In the genomic region with DNA sequence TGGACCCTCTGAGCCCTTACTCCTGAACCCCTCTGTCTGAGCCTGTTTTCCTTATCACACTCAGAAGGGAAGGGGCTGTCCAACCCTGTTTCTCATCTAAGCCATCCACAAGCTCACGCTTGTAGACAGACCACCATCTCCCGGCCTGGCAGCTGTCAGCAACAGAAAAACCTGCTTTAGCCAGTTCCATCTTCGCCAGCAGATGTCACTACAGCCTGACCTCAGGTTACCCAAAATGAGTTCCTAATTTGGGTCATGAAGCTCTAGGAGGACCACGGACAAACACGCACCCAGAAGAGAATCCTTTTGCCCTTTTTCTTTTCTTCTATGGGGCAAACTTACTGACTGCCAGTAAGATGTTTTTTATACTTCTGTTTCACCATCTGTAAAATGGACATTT, we compare ENCODE assay signal across 9 cellular contexts.
DNase-seq lines count a peak whose midpoint lies in the region; ATAC-seq lines count a peak whose summit lies in the region.
"Had no signal": no experiment of that assay in that cellular context is flagged by ENCODE, and none has a peak within 500 bp of the region (broad histone marks: within the 10 kb centered on the region; RNA-seq: fewer than 3 reads in every experiment).

No MANE protein-coding gene starts in this region.

- ATAC-seq in central memory CD8-positive, alpha-beta T cell (replicated peaks; ENCODE audit: extremely low read depth, poor library complexity, severe bottlenecking): no peak
- ATAC-seq in HG03135 (IDR thresholded peaks at IDR 0.05; ENCODE audit: unreplicated experiment) (no peak), HG03159 (IDR thresholded peaks at IDR 0.05; ENCODE audit: unreplicated experiment) (no peak)

- H3K27me3 Mint-ChIP-seq in central memory CD8-positive, alpha-beta T cell: peaks cover 30% of the 10 kb centered on the region

- no peak overlapping the region for H3K4me3 Mint-ChIP-seq in central memory CD8-positive, alpha-beta T cell
- H3K4me3 Mint-ChIP-seq: activated B cell treated with CpG ODN at 0.5 μM for 24 hours had no signal

- H3K9me3 Mint-ChIP-seq in central memory CD8-positive, alpha-beta T cell: no peaks in the 10 kb centered on the region
- H3K9me3 Mint-ChIP-seq: activated B cell treated with CpG ODN at 0.5 μM for 24 hours had no signal

- DNase-seq in SIG-M5 treated with dmso at 0.1 percent for 504 hours (lab: John Stamatoyannopoulos, UW; ENCODE audit: unreplicated experiment): peak; percentile 18
- DNase-seq in SIG-M5 (lab: John Stamatoyannopoulos, UW): no peak
- peak; percentile 9 for DNase-seq in NCI-H1092 treated with DMSO at 0.1 percent for 48 hours (lab: John Stamatoyannopoulos, UW)
- no peak for DNase-seq in central memory CD8-positive, alpha-beta T cell (ENCODE audit: low spot score in 2 of 2)
- DNase-seq in putamen (ENCODE audit: low spot score): peak; percentile 12
- DNase-seq in inferior parietal cortex (ENCODE audit: extremely low spot score): no peak
- DNase-seq: activated B cell treated with CpG ODN at 0.5 μM for 24 hours had no signal

- H3K27ac Mint-ChIP-seq in central memory CD8-positive, alpha-beta T cell (ENCODE audit: low read depth): peak overlapping the region; percentile 72
- H3K27ac Mint-ChIP-seq: activated B cell treated with CpG ODN at 0.5 μM for 24 hours had no signal

- H3K36me3 Mint-ChIP-seq in central memory CD8-positive, alpha-beta T cell (ENCODE audit: insufficient read depth): no peaks in the 10 kb centered on the region

- no peaks in the 10 kb centered on the region for H3K4me1 Mint-ChIP-seq in central memory CD8-positive, alpha-beta T cell
- H3K4me1 Mint-ChIP-seq: activated B cell treated with CpG ODN at 0.5 μM for 24 hours had no signal

Comparison
In these comparisons a context has a peak if more than half of its experiments do, and no peak if none do; other contexts are left out.
1. DNase-seq: peak in SIG-M5 treated with dmso at 0.1 percent for 504 hours (single experiment), NCI-H1092 treated with DMSO at 0.1 percent for 48 hours (single experiment) and putamen (single experiment); none in SIG-M5 (single experiment), central memory CD8-positive, alpha-beta T cell (0 of 2) and inferior parietal cortex (single experiment).